15 cellular contexts compared by ENCODE assay signal in the genomic region with DNA sequence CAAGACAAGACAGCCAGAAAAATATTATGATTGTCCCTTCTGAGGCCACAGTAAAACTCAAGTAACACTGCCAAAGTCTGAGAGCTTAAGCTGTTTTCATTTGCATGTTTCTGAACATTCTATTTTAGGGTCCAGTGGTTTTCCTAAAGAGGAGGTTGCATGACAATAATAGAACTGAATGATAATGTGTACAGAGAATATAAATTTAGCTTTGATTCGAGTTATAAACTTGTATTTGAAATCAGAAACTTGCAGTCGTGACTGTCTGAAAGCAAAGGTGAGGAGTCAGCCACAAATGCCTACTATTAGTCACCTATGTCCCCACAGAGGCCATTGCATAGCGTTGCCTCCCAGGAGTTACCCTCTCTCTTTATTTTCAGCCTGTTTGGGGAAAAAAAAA.
DNase-seq lines count a peak whose midpoint lies in the region; ATAC-seq and TF ChIP-seq lines count a peak whose summit lies in the region.
"Had no signal": no experiment of that assay in that cellular context is flagged by ENCODE, and none has a peak within 500 bp of the region (broad histone marks: within the 10 kb centered on the region; RNA-seq: fewer than 3 reads in every experiment).

No MANE protein-coding gene starts in this region.

- TF ChIP-seq CTCF in heart left ventricle (IDR thresholded peaks at IDR 0.05) (no peak), GM23338 (conservative IDR thresholded peaks at IDR 0.05; ENCODE audit: low read depth in 2 of 2) (no peak), thyroid gland (IDR thresholded peaks at IDR 0.05) (no peak), sigmoid colon (IDR thresholded peaks at IDR 0.05) (no peak)

- WGBS in heart left ventricle, 4 donors, result 20 to 24% (median 22%) methylated on average over 3 of the region's 3 CpGs
- 18 to 24% methylated on average over 3 of the region's 3 CpGs for WGBS in thyroid gland, 2 donors
- 49 to 68% methylated on average over 3 of the region's 3 CpGs for WGBS in sigmoid colon, 2 donors

- no peaks in the 10 kb centered on the region for H3F3A ChIP-seq in GM23338 (replicated peaks; ENCODE audit: low read depth)

- H3K27ac ChIP-seq in heart left ventricle, result peak overlapping the region in 9 of 12 donors; percentile 3 to 57 (median 37)
- no peak overlapping the region for H3K27ac ChIP-seq in GM23338 (ENCODE audit: low read depth)
- H3K27ac ChIP-seq in thyroid gland, result peak overlapping the region; percentile 44 to 68 (median 47)
- no peak overlapping the region for H3K27ac ChIP-seq in sigmoid colon
- H3K27ac ChIP-seq: A549 had no signal

- H3K9me3 Mint-ChIP-seq in GM23338, result peaks cover 13% of the 10 kb centered on the region

- DNase-seq in heart left ventricle (no peak), Right ventricle myocardium inferior (ENCODE audit: missing footprints) (no peak), GM23338 (ENCODE audit: low spot score) (no peak), thyroid gland (no peak), CD1c-positive myeloid dendritic cell (ENCODE audit: extremely low spot score) (no peak), sigmoid colon (no peak)
- DNase-seq: hippocampal formation; naive B cell; NCI-H524; stimulated activated CD4-positive, alpha-beta T cell treated with anti-CD3 and anti-CD28 coated beads, Interleukin-12 subunit alpha, Interleukin-12 subunit beta, amount 100 ng/mL, for 4 hours had no signal

- no peaks in the 10 kb centered on the region for H4K20me1 ChIP-seq in GM23338 (replicated peaks; ENCODE audit: insufficient read depth)

- H3K36me3 ChIP-seq in heart left ventricle (no peaks in the 10 kb centered on the region), GM23338 (ENCODE audit: insufficient read depth) (no peaks in the 10 kb centered on the region; the same call in 1 of the 2 replicates), thyroid gland (no peaks in the 10 kb centered on the region), sigmoid colon (no peaks in the 10 kb centered on the region)
- H3K36me3 ChIP-seq: HAP-1 had no signal

- H3K4me2 ChIP-seq in GM23338, result no peak overlapping the region
- H3K4me2 ChIP-seq: A549 had no signal

- H3K4me3 ChIP-seq in heart left ventricle (peak overlapping the region in 1 of 12 donors; percentile 2), GM23338 (no peak overlapping the region), thyroid gland (replicated peaks in 1 of 3) (no peak overlapping the region), sigmoid colon (no peak overlapping the region)
- H3K4me3 ChIP-seq: A549, HAP-1 had no signal

- H3K4me1 ChIP-seq in heart left ventricle (peaks cover 0 to 35% (median 15%) of the 10 kb centered on the region in 12 donors), GM23338 (ENCODE audit: insufficient read depth) (peaks cover 7% of the 10 kb centered on the region), thyroid gland (peaks cover 19 to 24% of the 10 kb centered on the region in 2 donors), sigmoid colon (no peaks in the 10 kb centered on the region)
- H3K4me1 ChIP-seq: A549 had no signal

- H3K27me3 ChIP-seq in heart left ventricle (no peaks in the 10 kb centered on the region), GM23338 (ENCODE audit: insufficient read depth) (no peaks in the 10 kb centered on the region), thyroid gland (no peaks in the 10 kb centered on the region), sigmoid colon (no peaks in the 10 kb centered on the region)

- H3K79me2 ChIP-seq in GM23338 (replicated peaks; ENCODE audit: insufficient read depth), result no peaks in the 10 kb centered on the region

- 0 out of 2 replicates have a peak, but pooled peaks cover 4% of the 10 kb centered on the region for H3K9me2 ChIP-seq in GM23338 (ENCODE audit: insufficient read depth)

- H3K9me3 ChIP-seq in heart left ventricle, result peaks cover 0 to 13% (median 0%) of the 10 kb centered on the region in 12 donors
- H3K9me3 ChIP-seq in thyroid gland, result no peaks in the 10 kb centered on the region
- H3K9me3 ChIP-seq in sigmoid colon, result no peaks in the 10 kb centered on the region
- H3K9me3 ChIP-seq: A549 had no signal

- H3K4me1 Mint-ChIP-seq in GM23338, result peaks cover 24% of the 10 kb centered on the region
- H3K4me1 Mint-ChIP-seq: stimulated activated effector memory CD8-positive, alpha-beta T cell treated with anti-CD3 and anti-CD28 coated beads, Interleukin-12 subunit alpha, Interleukin-12 subunit beta, amount 100 ng/mL, for 72 hours had no signal

- peak in 3 of 4 donors; percentile 23 to 47 (median 35) for ATAC-seq in heart left ventricle
- no peak for ATAC-seq in Right ventricle myocardium inferior
- no peak for ATAC-seq in GM23338
- peak; percentile 86 for ATAC-seq in HG03442 (IDR thresholded peaks at IDR 0.05; ENCODE audit: unreplicated experiment)
- no peak for ATAC-seq in HG02840 (IDR thresholded peaks at IDR 0.05; ENCODE audit: low FRiP score, unreplicated experiment)
- ATAC-seq: A549; stimulated activated effector memory CD8-positive, alpha-beta T cell treated with anti-CD3 and anti-CD28 coated beads, Interleukin-12 subunit alpha, Interleukin-12 subunit beta, amount 100 ng/mL, for 72 hours had no signal

- H3K27me3 Mint-ChIP-seq in GM23338 (ENCODE audit: insufficient read depth, low read depth, poor library complexity), result peaks cover 2% of the 10 kb centered on the region
- H3K27me3 Mint-ChIP-seq: naive B cell had no signal

- 0 out of 2 replicates have a peak overlapping the region, but pooled peaks have one; percentile 22 for H3K27ac Mint-ChIP-seq in GM23338
- H3K27ac Mint-ChIP-seq: naive B cell; stimulated activated effector memory CD8-positive, alpha-beta T cell treated with anti-CD3 and anti-CD28 coated beads, Interleukin-12 subunit alpha, Interleukin-12 subunit beta, amount 100 ng/mL, for 72 hours had no signal

- TF ChIP-seq POLR2A in heart left ventricle (IDR thresholded peaks at IDR 0.05) (no peak), thyroid gland (IDR thresholded peaks at IDR 0.05) (no peak), sigmoid colon (IDR thresholded peaks at IDR 0.05) (no peak)

- H2AFZ ChIP-seq in GM23338, result peak overlapping the region; percentile 70; the same call in 1 of the 2 replicates

- intact Hi-C loops in heart left ventricle (cut with DNase I), result loop anchor here in 2 of 10 donors (10.0 kb wide), 1 partner anchor 107 kb away; no protein-coding TSS in a partner anchor
- intact Hi-C loops in Right ventricle myocardium inferior (cut with DNase I), result no loop called here
- intact Hi-C loops in thyroid gland (cut with DNase I), result no loop called here
- intact Hi-C loops in sigmoid colon (cut with DNase I), result no loop called here

- H3K4me3 Mint-ChIP-seq in GM23338, result no peak overlapping the region
- H3K4me3 Mint-ChIP-seq: naive B cell; stimulated activated effector memory CD8-positive, alpha-beta T cell treated with anti-CD3 and anti-CD28 coated beads, Interleukin-12 subunit alpha, Interleukin-12 subunit beta, amount 100 ng/mL, for 72 hours had no signal

- no peak for TF ChIP-seq EP300 in sigmoid colon (IDR thresholded peaks at IDR 0.05)

- H3K36me3 Mint-ChIP-seq in GM23338 (ENCODE audit: low read depth), result peaks cover 20% of the 10 kb centered on the region
- H3K36me3 Mint-ChIP-seq: naive B cell; stimulated activated effector memory CD8-positive, alpha-beta T cell treated with anti-CD3 and anti-CD28 coated beads, Interleukin-12 subunit alpha, Interleukin-12 subunit beta, amount 100 ng/mL, for 72 hours had no signal

TF ChIP-seq in GM23338, 12 proteins besides CTCF, POLR2A, EP300 and RAD21:
- TF ChIP-seq JUNB (IDR thresholded peaks at IDR 0.05; ENCODE audit: unreplicated experiment) (no peak), CREB1 (CRISPR knock-in tag; IDR thresholded peaks at IDR 0.05; ENCODE audit: low read depth) (no peak), EZH2 (IDR thresholded peaks at IDR 0.05; ENCODE audit: low read depth, unreplicated experiment) (no peak)

Comparison
In these comparisons a context has a peak if more than half of its experiments do, and no peak if none do; other contexts are left out.
1. ATAC-seq: peak in heart left ventricle (3 of 4) and HG03442 (single experiment); none in Right ventricle myocardium inferior (single experiment), GM23338 (single experiment) and HG02840 (single experiment).
2. H3K27ac ChIP-seq: peak in heart left ventricle (9 of 12) and thyroid gland (3 of 3); none in GM23338 (single experiment) and sigmoid colon (0 of 4).